In the genomic region with DNA sequence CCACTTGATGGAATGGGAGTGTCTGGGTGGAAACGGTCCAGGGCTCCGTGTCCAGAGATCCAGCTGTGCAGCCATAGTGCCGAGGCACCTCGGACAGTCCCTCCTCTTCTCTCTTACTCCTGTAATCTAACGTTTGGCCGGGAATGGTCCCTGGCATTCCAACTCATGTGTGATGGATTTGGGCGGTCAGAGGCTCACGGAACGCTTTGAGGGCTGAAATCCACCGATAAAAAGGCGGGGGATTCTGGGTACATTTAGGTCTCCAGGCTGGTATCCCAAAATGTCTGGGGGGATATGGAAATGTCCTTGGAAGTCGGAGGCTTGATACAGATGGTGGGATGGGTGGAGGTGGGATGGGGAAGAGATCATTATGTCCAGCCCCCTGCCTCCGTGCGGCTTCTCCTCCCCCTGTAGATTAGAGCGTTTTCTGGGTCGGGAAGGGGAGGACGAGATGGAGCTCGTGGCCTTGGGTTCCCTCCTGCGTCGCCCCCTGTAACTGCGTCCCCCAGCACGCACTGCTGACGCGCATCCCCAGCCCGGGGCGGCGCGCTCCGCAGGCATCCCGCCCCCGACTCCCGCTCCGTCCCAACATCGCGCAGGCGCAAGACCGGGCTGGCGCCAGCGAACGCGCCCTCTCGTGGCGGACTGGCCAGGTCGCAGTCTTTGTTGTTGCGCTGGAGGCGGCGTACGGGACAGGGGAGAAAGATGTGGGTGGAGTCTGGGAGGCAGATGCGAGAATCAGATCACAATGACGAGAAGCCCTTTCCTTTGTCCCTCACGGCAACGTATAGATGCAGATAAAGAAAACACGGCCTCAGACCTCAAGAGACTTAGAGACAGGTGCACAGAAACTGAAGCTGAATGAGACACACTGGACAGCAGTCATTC, we compare ENCODE assay signal across 1 cellular context.
A peak's percentile ranks its signal among the peaks of the same experiment; 100 is the strongest.
TF ChIP-seq lines count a peak whose summit lies in the region.

No MANE protein-coding gene starts in this region.

TF ChIP-seq in HepG2, 621 proteins besides CTCF, POLR2A, EP300 and RAD21 (continued from another document and continues in another):
- TF ChIP-seq ZBTB42 (CRISPR knock-in tag; IDR thresholded peaks at IDR 0.05) (no peak), PITX1 (CRISPR knock-in tag; IDR thresholded peaks at IDR 0.05) (no peak), ZSCAN29 (CRISPR knock-in tag; conservative IDR thresholded peaks at IDR 0.05) (0 out of 2 replicates have a peak, but pooled peaks have one; percentile 64), SAP130 (CRISPR knock-in tag; IDR thresholded peaks at IDR 0.05; ENCODE audit: low read depth) (peak; percentile 59), ZNF33A (CRISPR knock-in tag; IDR thresholded peaks at IDR 0.05; ENCODE audit: borderline replicate concordance) (no peak), ZNF232 (CRISPR knock-in tag; IDR thresholded peaks at IDR 0.05; ENCODE audit: borderline replicate concordance) (no peak), BHLHE40 (IDR thresholded peaks at IDR 0.05; ENCODE audit: low read length) (peak; percentile 63; the same call in 1 of the 2 replicates), ZNF124 (CRISPR knock-in tag; IDR thresholded peaks at IDR 0.05) (no peak), GABPA (IDR thresholded peaks at IDR 0.05; ENCODE audit: low read depth, low read length) (no peak), GABPA (CRISPR knock-in tag; IDR thresholded peaks at IDR 0.05; ENCODE audit: low read depth) (no peak), ZFAT (CRISPR knock-in tag; conservative IDR thresholded peaks at IDR 0.05) (no peak), HOXD1 (CRISPR knock-in tag; IDR thresholded peaks at IDR 0.05) (no peak), ZNF335 (CRISPR knock-in tag; IDR thresholded peaks at IDR 0.05) (no peak), GTF3A (CRISPR knock-in tag; conservative IDR thresholded peaks at IDR 0.05) (0 out of 2 replicates have a peak, but pooled peaks have one; percentile 86), KAT2B (IDR thresholded peaks at IDR 0.05; ENCODE audit: borderline replicate concordance, low read depth, low read length) (no peak), ZNF432 (CRISPR knock-in tag; IDR thresholded peaks at IDR 0.05; ENCODE audit: borderline replicate concordance) (no peak), ZNF567 (CRISPR knock-in tag; IDR thresholded peaks at IDR 0.05; ENCODE audit: borderline replicate concordance) (peak; percentile 83; the same call in 1 of the 2 replicates), MYNN (CRISPR knock-in tag; IDR thresholded peaks at IDR 0.05; ENCODE audit: low read depth) (0 out of 2 replicates have a peak, but pooled peaks have one; percentile 28), PAF1 (CRISPR knock-in tag; IDR thresholded peaks at IDR 0.05) (no peak), POLR2G (IDR thresholded peaks at IDR 0.05; ENCODE audit: low read depth, low read length) (no peak), CENPX (CRISPR knock-in tag; IDR thresholded peaks at IDR 0.05) (no peak), MYC (CRISPR knock-in tag; IDR thresholded peaks at IDR 0.05; ENCODE audit: borderline replicate concordance) (no peak), ZNF530 (CRISPR knock-in tag; IDR thresholded peaks at IDR 0.05; ENCODE audit: low read depth) (no peak), ZBTB7A (CRISPR knock-in tag; IDR thresholded peaks at IDR 0.05) (peak; percentile 85; the same call in 1 of the 2 replicates), ZSCAN25 (CRISPR knock-in tag; IDR thresholded peaks at IDR 0.05) (peak; percentile 36; the same call in 1 of the 2 replicates), NCOR1 (IDR thresholded peaks at IDR 0.05; ENCODE audit: borderline replicate concordance, low read length) (no peak), ZNF382 (CRISPR knock-in tag; IDR thresholded peaks at IDR 0.05; ENCODE audit: borderline replicate concordance) (no peak), XBP1 (CRISPR knock-in tag; IDR thresholded peaks at IDR 0.05) (no peak), ISL2 (CRISPR knock-in tag; IDR thresholded peaks at IDR 0.05) (peak; percentile 55; the same call in 1 of the 2 replicates), ZNF660 (CRISPR knock-in tag; IDR thresholded peaks at IDR 0.05; ENCODE audit: borderline replicate concordance, low read depth) (no peak), KLF12 (CRISPR knock-in tag; IDR thresholded peaks at IDR 0.05; ENCODE audit: borderline replicate concordance) (no peak), ZNF367 (CRISPR knock-in tag; IDR thresholded peaks at IDR 0.05; ENCODE audit: borderline replicate concordance) (no peak), ZNF543 (CRISPR knock-in tag; IDR thresholded peaks at IDR 0.05) (no peak), CHCHD3 (CRISPR knock-in tag; IDR thresholded peaks at IDR 0.05) (no peak), ZNF460 (CRISPR knock-in tag; IDR thresholded peaks at IDR 0.05; ENCODE audit: borderline replicate concordance) (no peak), ZNF598 (CRISPR knock-in tag; IDR thresholded peaks at IDR 0.05; ENCODE audit: borderline replicate concordance) (peak; percentile 57; the same call in 1 of the 2 replicates), ZNF430 (CRISPR knock-in tag; IDR thresholded peaks at IDR 0.05) (peak; percentile 74; the same call in 1 of the 2 replicates), KLF16 (CRISPR knock-in tag; IDR thresholded peaks at IDR 0.05) (peak in 1 of 2 experiments; percentile 71; a peak in 2 of 4 replicates), HHEX (CRISPR knock-in tag; IDR thresholded peaks at IDR 0.05) (no peak), GABPB1 (CRISPR knock-in tag; IDR thresholded peaks at IDR 0.05) (peak; percentile 75)
- TF ChIP-seq, protein P1, sequence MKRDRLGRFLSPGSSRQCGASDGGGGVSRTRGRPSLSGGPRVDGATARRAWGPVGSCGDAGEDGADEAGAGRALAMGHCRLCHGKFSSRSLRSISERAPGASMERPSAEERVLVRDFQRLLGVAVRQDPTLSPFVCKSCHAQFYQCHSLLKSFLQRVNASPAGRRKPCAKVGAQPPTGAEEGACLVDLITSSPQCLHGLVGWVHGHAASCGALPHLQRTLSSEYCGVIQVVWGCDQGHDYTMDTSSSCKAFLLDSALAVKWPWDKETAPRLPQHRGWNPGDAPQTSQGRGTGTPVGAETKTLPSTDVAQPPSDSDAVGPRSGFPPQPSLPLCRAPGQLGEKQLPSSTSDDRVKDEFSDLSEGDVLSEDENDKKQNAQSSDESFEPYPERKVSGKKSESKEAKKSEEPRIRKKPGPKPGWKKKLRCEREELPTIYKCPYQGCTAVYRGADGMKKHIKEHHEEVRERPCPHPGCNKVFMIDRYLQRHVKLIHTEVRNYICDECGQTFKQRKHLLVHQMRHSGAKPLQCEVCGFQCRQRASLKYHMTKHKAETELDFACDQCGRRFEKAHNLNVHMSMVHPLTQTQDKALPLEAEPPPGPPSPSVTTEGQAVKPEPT (CRISPR knock-in tag; IDR thresholded peaks at IDR 0.05; ENCODE audit: low read depth), result peak; percentile 48; the same call in 1 of the 2 replicates
- TF ChIP-seq, protein P2, sequence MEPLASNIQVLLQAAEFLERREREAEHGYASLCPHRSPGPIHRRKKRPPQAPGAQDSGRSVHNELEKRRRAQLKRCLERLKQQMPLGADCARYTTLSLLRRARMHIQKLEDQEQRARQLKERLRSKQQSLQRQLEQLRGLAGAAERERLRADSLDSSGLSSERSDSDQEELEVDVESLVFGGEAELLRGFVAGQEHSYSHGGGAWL (CRISPR knock-in tag; IDR thresholded peaks at IDR 0.05), result peak; percentile 43; the same call in 1 of the 2 replicates
- TF ChIP-seq, protein P3, sequence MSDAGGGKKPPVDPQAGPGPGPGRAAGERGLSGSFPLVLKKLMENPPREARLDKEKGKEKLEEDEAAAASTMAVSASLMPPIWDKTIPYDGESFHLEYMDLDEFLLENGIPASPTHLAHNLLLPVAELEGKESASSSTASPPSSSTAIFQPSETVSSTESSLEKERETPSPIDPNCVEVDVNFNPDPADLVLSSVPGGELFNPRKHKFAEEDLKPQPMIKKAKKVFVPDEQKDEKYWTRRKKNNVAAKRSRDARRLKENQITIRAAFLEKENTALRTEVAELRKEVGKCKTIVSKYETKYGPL (CRISPR knock-in tag; IDR thresholded peaks at IDR 0.05), result no peak
- TF ChIP-seq, protein P4, sequence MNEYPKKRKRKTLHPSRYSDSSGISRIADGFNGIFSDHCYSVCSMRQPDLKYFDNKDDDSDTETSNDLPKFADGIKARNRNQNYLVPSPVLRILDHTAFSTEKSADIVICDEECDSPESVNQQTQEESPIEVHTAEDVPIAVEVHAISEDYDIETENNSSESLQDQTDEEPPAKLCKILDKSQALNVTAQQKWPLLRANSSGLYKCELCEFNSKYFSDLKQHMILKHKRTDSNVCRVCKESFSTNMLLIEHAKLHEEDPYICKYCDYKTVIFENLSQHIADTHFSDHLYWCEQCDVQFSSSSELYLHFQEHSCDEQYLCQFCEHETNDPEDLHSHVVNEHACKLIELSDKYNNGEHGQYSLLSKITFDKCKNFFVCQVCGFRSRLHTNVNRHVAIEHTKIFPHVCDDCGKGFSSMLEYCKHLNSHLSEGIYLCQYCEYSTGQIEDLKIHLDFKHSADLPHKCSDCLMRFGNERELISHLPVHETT (CRISPR knock-in tag; conservative IDR thresholded peaks at IDR 0.05), result no peak
- TF ChIP-seq, protein P5, sequence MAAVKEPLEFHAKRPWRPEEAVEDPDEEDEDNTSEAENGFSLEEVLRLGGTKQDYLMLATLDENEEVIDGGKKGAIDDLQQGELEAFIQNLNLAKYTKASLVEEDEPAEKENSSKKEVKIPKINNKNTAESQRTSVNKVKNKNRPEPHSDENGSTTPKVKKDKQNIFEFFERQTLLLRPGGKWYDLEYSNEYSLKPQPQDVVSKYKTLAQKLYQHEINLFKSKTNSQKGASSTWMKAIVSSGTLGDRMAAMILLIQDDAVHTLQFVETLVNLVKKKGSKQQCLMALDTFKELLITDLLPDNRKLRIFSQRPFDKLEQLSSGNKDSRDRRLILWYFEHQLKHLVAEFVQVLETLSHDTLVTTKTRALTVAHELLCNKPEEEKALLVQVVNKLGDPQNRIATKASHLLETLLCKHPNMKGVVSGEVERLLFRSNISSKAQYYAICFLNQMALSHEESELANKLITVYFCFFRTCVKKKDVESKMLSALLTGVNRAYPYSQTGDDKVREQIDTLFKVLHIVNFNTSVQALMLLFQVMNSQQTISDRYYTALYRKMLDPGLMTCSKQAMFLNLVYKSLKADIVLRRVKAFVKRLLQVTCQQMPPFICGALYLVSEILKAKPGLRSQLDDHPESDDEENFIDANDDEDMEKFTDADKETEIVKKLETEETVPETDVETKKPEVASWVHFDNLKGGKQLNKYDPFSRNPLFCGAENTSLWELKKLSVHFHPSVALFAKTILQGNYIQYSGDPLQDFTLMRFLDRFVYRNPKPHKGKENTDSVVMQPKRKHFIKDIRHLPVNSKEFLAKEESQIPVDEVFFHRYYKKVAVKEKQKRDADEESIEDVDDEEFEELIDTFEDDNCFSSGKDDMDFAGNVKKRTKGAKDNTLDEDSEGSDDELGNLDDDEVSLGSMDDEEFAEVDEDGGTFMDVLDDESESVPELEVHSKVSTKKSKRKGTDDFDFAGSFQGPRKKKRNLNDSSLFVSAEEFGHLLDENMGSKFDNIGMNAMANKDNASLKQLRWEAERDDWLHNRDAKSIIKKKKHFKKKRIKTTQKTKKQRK (IDR thresholded peaks at IDR 0.05; ENCODE audit: low read length), result no peak
- TF ChIP-seq, protein P6, sequence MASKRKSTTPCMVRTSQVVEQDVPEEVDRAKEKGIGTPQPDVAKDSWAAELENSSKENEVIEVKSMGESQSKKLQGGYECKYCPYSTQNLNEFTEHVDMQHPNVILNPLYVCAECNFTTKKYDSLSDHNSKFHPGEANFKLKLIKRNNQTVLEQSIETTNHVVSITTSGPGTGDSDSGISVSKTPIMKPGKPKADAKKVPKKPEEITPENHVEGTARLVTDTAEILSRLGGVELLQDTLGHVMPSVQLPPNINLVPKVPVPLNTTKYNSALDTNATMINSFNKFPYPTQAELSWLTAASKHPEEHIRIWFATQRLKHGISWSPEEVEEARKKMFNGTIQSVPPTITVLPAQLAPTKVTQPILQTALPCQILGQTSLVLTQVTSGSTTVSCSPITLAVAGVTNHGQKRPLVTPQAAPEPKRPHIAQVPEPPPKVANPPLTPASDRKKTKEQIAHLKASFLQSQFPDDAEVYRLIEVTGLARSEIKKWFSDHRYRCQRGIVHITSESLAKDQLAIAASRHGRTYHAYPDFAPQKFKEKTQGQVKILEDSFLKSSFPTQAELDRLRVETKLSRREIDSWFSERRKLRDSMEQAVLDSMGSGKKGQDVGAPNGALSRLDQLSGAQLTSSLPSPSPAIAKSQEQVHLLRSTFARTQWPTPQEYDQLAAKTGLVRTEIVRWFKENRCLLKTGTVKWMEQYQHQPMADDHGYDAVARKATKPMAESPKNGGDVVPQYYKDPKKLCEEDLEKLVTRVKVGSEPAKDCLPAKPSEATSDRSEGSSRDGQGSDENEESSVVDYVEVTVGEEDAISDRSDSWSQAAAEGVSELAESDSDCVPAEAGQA (IDR thresholded peaks at IDR 0.05; ENCODE audit: low read depth), result peak; percentile 38; the same call in 1 of the 2 replicates
- TF ChIP-seq, protein P6 (CRISPR knock-in tag; IDR thresholded peaks at IDR 0.05; ENCODE audit: borderline replicate concordance), result no peak
- TF ChIP-seq, protein P7, sequence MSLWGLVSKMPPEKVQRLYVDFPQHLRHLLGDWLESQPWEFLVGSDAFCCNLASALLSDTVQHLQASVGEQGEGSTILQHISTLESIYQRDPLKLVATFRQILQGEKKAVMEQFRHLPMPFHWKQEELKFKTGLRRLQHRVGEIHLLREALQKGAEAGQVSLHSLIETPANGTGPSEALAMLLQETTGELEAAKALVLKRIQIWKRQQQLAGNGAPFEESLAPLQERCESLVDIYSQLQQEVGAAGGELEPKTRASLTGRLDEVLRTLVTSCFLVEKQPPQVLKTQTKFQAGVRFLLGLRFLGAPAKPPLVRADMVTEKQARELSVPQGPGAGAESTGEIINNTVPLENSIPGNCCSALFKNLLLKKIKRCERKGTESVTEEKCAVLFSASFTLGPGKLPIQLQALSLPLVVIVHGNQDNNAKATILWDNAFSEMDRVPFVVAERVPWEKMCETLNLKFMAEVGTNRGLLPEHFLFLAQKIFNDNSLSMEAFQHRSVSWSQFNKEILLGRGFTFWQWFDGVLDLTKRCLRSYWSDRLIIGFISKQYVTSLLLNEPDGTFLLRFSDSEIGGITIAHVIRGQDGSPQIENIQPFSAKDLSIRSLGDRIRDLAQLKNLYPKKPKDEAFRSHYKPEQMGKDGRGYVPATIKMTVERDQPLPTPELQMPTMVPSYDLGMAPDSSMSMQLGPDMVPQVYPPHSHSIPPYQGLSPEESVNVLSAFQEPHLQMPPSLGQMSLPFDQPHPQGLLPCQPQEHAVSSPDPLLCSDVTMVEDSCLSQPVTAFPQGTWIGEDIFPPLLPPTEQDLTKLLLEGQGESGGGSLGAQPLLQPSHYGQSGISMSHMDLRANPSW (CRISPR knock-in tag; IDR thresholded peaks at IDR 0.05; ENCODE audit: borderline replicate concordance), result peak; percentile 69; the same call in 1 of the 2 replicates
